In genomic region chr15:95760508-95760907, GRCh38 we compare ENCODE assay signal across 1 cellular context.
A peak's percentile ranks its signal among the peaks of the same experiment; 100 is the strongest.
TF ChIP-seq lines count a peak whose summit lies in the region.

No MANE protein-coding gene starts in this region.

TF ChIP-seq in HepG2, 621 proteins besides CTCF, POLR2A, EP300 and RAD21 (continued from another document):
- TF ChIP-seq STAG1 (CRISPR knock-in tag; IDR thresholded peaks at IDR 0.05) = peak; percentile 83
- no peak for TF ChIP-seq MXD4 (CRISPR knock-in tag; IDR thresholded peaks at IDR 0.05)
- no peak for TF ChIP-seq PRDM10 (CRISPR knock-in tag; IDR thresholded peaks at IDR 0.05; ENCODE audit: low read depth)
- TF ChIP-seq HOXA5 (CRISPR knock-in tag; IDR thresholded peaks at IDR 0.05) = no peak
- peak in 1 of 2 experiments; percentile 30; a peak in 1 of 4 replicates for TF ChIP-seq NR2F1 (CRISPR knock-in tag; IDR thresholded peaks at IDR 0.05)
- TF ChIP-seq THRA (CRISPR knock-in tag; IDR thresholded peaks at IDR 0.05; ENCODE audit: borderline replicate concordance) = peak; percentile 33; the same call in 1 of the 2 replicates
- TF ChIP-seq AHDC1 (CRISPR knock-in tag; IDR thresholded peaks at IDR 0.05; ENCODE audit: borderline replicate concordance) = 0 out of 2 replicates have a peak, but pooled peaks have one; percentile 29
- no peak for TF ChIP-seq ISX (CRISPR knock-in tag; conservative IDR thresholded peaks at IDR 0.05)
- peak; percentile 69 for TF ChIP-seq FOXO1 (CRISPR knock-in tag; IDR thresholded peaks at IDR 0.05)
- peak; percentile 27; the same call in 1 of the 2 replicates for TF ChIP-seq GATAD2A (CRISPR knock-in tag; IDR thresholded peaks at IDR 0.05)
- peak; percentile 77 for TF ChIP-seq RARA (CRISPR knock-in tag; IDR thresholded peaks at IDR 0.05)
- 0 out of 2 replicates have a peak, but pooled peaks have one; percentile 24 for TF ChIP-seq RXRB (CRISPR knock-in tag; IDR thresholded peaks at IDR 0.05; ENCODE audit: borderline replicate concordance)
- peak; percentile 65 for TF ChIP-seq SALL1 (CRISPR knock-in tag; IDR thresholded peaks at IDR 0.05)
- peak; percentile 46; the same call in 1 of the 2 replicates for TF ChIP-seq SMC3 (IDR thresholded peaks at IDR 0.05; ENCODE audit: low read length)
- TF ChIP-seq ARID5B (CRISPR knock-in tag; IDR thresholded peaks at IDR 0.05) = peak; percentile 28; the same call in 1 of the 2 replicates
- peak; percentile 49; the same call in 1 of the 2 replicates for TF ChIP-seq FOXA3 (CRISPR knock-in tag; IDR thresholded peaks at IDR 0.05)
- TF ChIP-seq ZNF550 (CRISPR knock-in tag; IDR thresholded peaks at IDR 0.05; ENCODE audit: borderline replicate concordance) = no peak
- TF ChIP-seq KDM5B (CRISPR knock-in tag; IDR thresholded peaks at IDR 0.05; ENCODE audit: borderline replicate concordance) = no peak
- TF ChIP-seq MAZ (IDR thresholded peaks at IDR 0.05; ENCODE audit: borderline replicate concordance, low read depth, low read length) = no peak
- no peak for TF ChIP-seq MAZ (CRISPR knock-in tag; IDR thresholded peaks at IDR 0.05; ENCODE audit: low read depth)
- peak; percentile 35; the same call in 1 of the 2 replicates for TF ChIP-seq NR2F6 (IDR thresholded peaks at IDR 0.05)
- no peak for TF ChIP-seq NR2F6 (CRISPR knock-in tag; IDR thresholded peaks at IDR 0.05)
- TF ChIP-seq ZNF335 (CRISPR knock-in tag; IDR thresholded peaks at IDR 0.05) = no peak
- TF ChIP-seq NR2F2 (IDR thresholded peaks at IDR 0.05; ENCODE audit: borderline replicate concordance, low read depth) = 0 out of 2 replicates have a peak, but pooled peaks have one; percentile 27
- no peak for TF ChIP-seq NONO (IDR thresholded peaks at IDR 0.05)
- no peak for TF ChIP-seq NONO (CRISPR knock-in tag; conservative IDR thresholded peaks at IDR 0.05)
- TF ChIP-seq ZNF562 (CRISPR knock-in tag; IDR thresholded peaks at IDR 0.05; ENCODE audit: borderline replicate concordance) = no peak
- no peak for TF ChIP-seq DMTF1 (CRISPR knock-in tag; IDR thresholded peaks at IDR 0.05)
- peak; percentile 70 for TF ChIP-seq FOXP4 (CRISPR knock-in tag; IDR thresholded peaks at IDR 0.05)
- no peak for TF ChIP-seq ZNF883 (CRISPR knock-in tag; IDR thresholded peaks at IDR 0.05; ENCODE audit: not compliant biosample characterization)
- TF ChIP-seq DZIP1 (CRISPR knock-in tag; IDR thresholded peaks at IDR 0.05) = no peak
TF ChIP-seq in HepG2: peak in this region for 22.
